ENCODE assay signal across 9 cellular contexts in genomic region chr1:39205781-39206464, GRCh38. TPM values are rescaled to one million over a fixed set of nuclear protein-coding genes. Genes with fewer than 3 reads are reported as not detected.
DNase-seq lines count a peak whose midpoint lies in the region; ATAC-seq and TF ChIP-seq lines count a peak whose summit lies in the region.
"Had no signal": no experiment of that assay in that cellular context is flagged by ENCODE, and none has a peak within 500 bp of the region (broad histone marks: within the 10 kb centered on the region; RNA-seq: fewer than 3 reads in every experiment).

No MANE protein-coding gene starts in this region.

- TF ChIP-seq CTCF in osteocyte (IDR thresholded peaks at IDR 0.05): no peak

- H4K20me1 ChIP-seq in BLaER1 treated with 17β-estradiol and CSF1 and Interleukin-3, amounts not matched to agents 10 nM and 100 nM: peaks cover 0 to 26% (median 0%) of the 10 kb centered on the region in 11 experiments; a peak in 7 of 22 replicates

- H3K4me1 ChIP-seq in BLaER1 treated with 17β-estradiol and CSF1 and Interleukin-3, amounts not matched to agents 10 nM and 100 nM: peaks cover 36 to 58% (median 46%) of the 10 kb centered on the region in 10 experiments
- H3K4me1 ChIP-seq in SJSA1 (replicated peaks): peaks cover 27% of the 10 kb centered on the region
- H3K4me1 ChIP-seq in endocrine pancreas (ENCODE audit: control insufficient read depth, insufficient read depth, low read length): no peaks in the 10 kb centered on the region

- H3K4me2 ChIP-seq in BLaER1 treated with 17β-estradiol and CSF1 and Interleukin-3, amounts not matched to agents 10 nM and 100 nM: peak overlapping the region; percentile 83 to 95 (median 89)

- H3K27ac ChIP-seq in BLaER1 treated with 17β-estradiol and CSF1 and Interleukin-3, amounts not matched to agents 10 nM and 100 nM: peak overlapping the region; percentile 80 to 96 (median 89)
- H3K27ac ChIP-seq in SJSA1: peak overlapping the region; percentile 67

- H3K27ac Mint-ChIP-seq in osteocyte (ENCODE audit: unreplicated experiment): peak overlapping the region; percentile 98

- DNase-seq in SJSA1 (ENCODE audit: low read depth in 1 of 2, low spot score in 2 of 2) (peak in 1 of 2 experiments; percentile 34), osteocyte (ENCODE audit: extremely low spot score, unreplicated experiment) (no peak), kidney glomerular epithelial cell (lab: John Stamatoyannopoulos, UW) (no peak), SIG-M5 treated with dmso at 0.1 percent for 504 hours (lab: John Stamatoyannopoulos, UW; ENCODE audit: unreplicated experiment) (no peak), T-helper 9 cell (no peak)
- DNase-seq: NCI-H2171 had no signal

- no peaks in the 10 kb centered on the region for H3K27me3 ChIP-seq in BLaER1 treated with 17β-estradiol and CSF1 and Interleukin-3, amounts not matched to agents 10 nM and 100 nM
- no peaks in the 10 kb centered on the region for H3K27me3 ChIP-seq in SJSA1 (replicated peaks)
- H3K27me3 ChIP-seq in endocrine pancreas (ENCODE audit: control insufficient read depth, insufficient read depth, low read length): no peaks in the 10 kb centered on the region

- peak overlapping the region; percentile 64 to 79 (median 69) for H3K4me3 ChIP-seq in BLaER1 treated with 17β-estradiol and CSF1 and Interleukin-3, amounts not matched to agents 10 nM and 100 nM
- H3K4me3 ChIP-seq in SJSA1 (peak overlapping the region; percentile 39), endocrine pancreas (ENCODE audit: control insufficient read depth, insufficient read depth, low read length) (peak overlapping the region; percentile 7)

- peaks cover 0 to 33% (median 21%) of the 10 kb centered on the region in 11 experiments; a peak in 14 of 22 replicates for H3K36me3 ChIP-seq in BLaER1 treated with 17β-estradiol and CSF1 and Interleukin-3, amounts not matched to agents 10 nM and 100 nM
- no peaks in the 10 kb centered on the region; the same call in 1 of the 2 replicates for H3K36me3 ChIP-seq in SJSA1
- no peaks in the 10 kb centered on the region for H3K36me3 ChIP-seq in endocrine pancreas (ENCODE audit: control insufficient read depth, insufficient read depth, low read length)

- peaks cover 47% of the 10 kb centered on the region for H3K4me1 Mint-ChIP-seq in osteocyte (ENCODE audit: unreplicated experiment)

- no peaks in the 10 kb centered on the region for H3K9me3 Mint-ChIP-seq in osteocyte (ENCODE audit: unreplicated experiment)

- ATAC-seq in GM21423 (IDR thresholded peaks at IDR 0.05; ENCODE audit: unreplicated experiment): no peak

- H3K36me3 Mint-ChIP-seq in osteocyte (ENCODE audit: unreplicated experiment): peaks cover 3% of the 10 kb centered on the region

- H3K9me3 ChIP-seq in BLaER1 treated with 17β-estradiol and CSF1 and Interleukin-3, amounts not matched to agents 10 nM and 100 nM (replicated peaks in 1 of 11): peaks cover 0 to 13% (median 9%) of the 10 kb centered on the region in 11 experiments; a peak in 14 of 22 replicates
- no peaks in the 10 kb centered on the region for H3K9me3 ChIP-seq in SJSA1 (replicated peaks)
- H3K9me3 ChIP-seq in endocrine pancreas (ENCODE audit: control insufficient read depth, low read length): no peaks in the 10 kb centered on the region

- H3K4me3 Mint-ChIP-seq in osteocyte (ENCODE audit: unreplicated experiment): peak overlapping the region; percentile 89

- H3K27me3 Mint-ChIP-seq in osteocyte (ENCODE audit: unreplicated experiment): no peaks in the 10 kb centered on the region

- peak overlapping the region; percentile 78 to 90 (median 87) for H3K9ac ChIP-seq in BLaER1 treated with 17β-estradiol and CSF1 and Interleukin-3, amounts not matched to agents 10 nM and 100 nM
- H3K9ac ChIP-seq in endocrine pancreas (ENCODE audit: control insufficient read depth, insufficient read depth, low read length): no peak overlapping the region

RNA-seq across cellular contexts. Expression of gene MACF1, which starts 1.4 kb away (rescaled TPM):
- 147 and 211 TPM in 2 replicates for total RNA-seq in SJSA1 (2014; rRNA removed; shearing (Covaris generic))
- 431 and 452 TPM in 2 replicates for total RNA-seq in osteocyte

Comparison
In these comparisons a context has a peak if more than half of its experiments do, and no peak if none do; other contexts are left out.
1. H3K4me3 ChIP-seq: peak in every context shown above with its lines; median percentile 69 in BLaER1 treated with 17β-estradiol and CSF1 and Interleukin-3, amounts not matched to agents 10 nM and 100 nM; 39 in SJSA1; 7 in endocrine pancreas.